ENCODE assay signal across 10 cellular contexts in genomic region chr3:70090322-70090913, GRCh38.
DNase-seq lines count a peak whose midpoint lies in the region; ATAC-seq, FAIRE-seq and TF ChIP-seq lines count a peak whose summit lies in the region.
"Had no signal": no experiment of that assay in that cellular context is flagged by ENCODE, and none has a peak within 500 bp of the region (broad histone marks: within the 10 kb centered on the region; RNA-seq: fewer than 3 reads in every experiment).

No MANE protein-coding gene starts in this region.

- ATAC-seq in HG03159 (IDR thresholded peaks at IDR 0.05; ENCODE audit: unreplicated experiment) (peak; percentile 73), right lobe of liver (peak; percentile 59 to 69 (median 62)), GM18870 (IDR thresholded peaks at IDR 0.05; ENCODE audit: unreplicated experiment) (no peak)

- FAIRE-seq in G401.6 (lab: Jason Lieb, UNC) = peak; percentile 94

- intact Hi-C loops in right lobe of liver (cut with DNase I) = no loop called here

- no peaks in the 10 kb centered on the region for H3K36me3 ChIP-seq in right lobe of liver

- no peaks in the 10 kb centered on the region for H3K4me1 ChIP-seq in right lobe of liver

- peak; percentile 17 for DNase-seq in amniotic stem cell (lab: John Stamatoyannopoulos, UW)
- DNase-seq in right lobe of liver = no peak
- DNase-seq in NCI-H1048 (lab: John Stamatoyannopoulos, UW) = no peak
- DNase-seq in MV-4-11 (lab: John Stamatoyannopoulos, UW) = no peak
- DNase-seq in T1000 (lab: John Stamatoyannopoulos, UW) = no peak
- DNase-seq: naive B cell had no signal

- no peak for TF ChIP-seq POLR2A in right lobe of liver (IDR thresholded peaks at IDR 0.05)

- H3K9me3 ChIP-seq in right lobe of liver = no peaks in the 10 kb centered on the region

- H3K27me3 ChIP-seq in right lobe of liver = no peaks in the 10 kb centered on the region

- no peak overlapping the region for H3K27ac ChIP-seq in right lobe of liver
- H3K27ac ChIP-seq: SK-N-MC had no signal

- no peak overlapping the region for H3K4me3 ChIP-seq in right lobe of liver
- H3K4me3 ChIP-seq: SK-N-MC had no signal

- WGBS in right lobe of liver (ENCODE audit: insufficient coverage, low coverage, low lambda C conversion rate, missing lambda C conversion rate) = 6% methylated on average over 3 of the region's 3 CpGs

- peak; percentile 59 to 67 (median 66) for TF ChIP-seq CTCF in right lobe of liver (IDR thresholded peaks at IDR 0.05)
